In the genomic region with DNA sequence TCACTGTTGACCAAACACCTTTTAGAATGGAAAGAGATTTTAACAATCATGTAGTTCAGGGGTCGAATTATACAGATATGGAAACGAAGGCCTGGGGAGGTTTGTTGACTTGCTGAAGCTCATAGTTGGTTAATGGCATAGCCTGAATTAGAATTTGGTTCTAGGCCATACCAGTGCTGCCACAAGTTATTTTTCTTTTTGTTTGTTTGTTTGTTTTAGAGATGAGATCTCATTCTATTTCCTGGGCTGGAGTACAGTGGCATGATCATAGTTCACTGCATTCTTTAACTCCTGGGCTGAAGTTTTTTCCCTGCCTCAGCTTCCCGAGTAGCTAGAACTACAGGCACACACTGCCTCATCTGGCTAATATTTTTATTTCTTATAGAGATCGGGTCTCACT, we compare ENCODE assay signal across 11 cellular contexts.
"Had no signal": no experiment of that assay in that cellular context is flagged by ENCODE, and none has a peak within 500 bp of the region (broad histone marks: within the 10 kb centered on the region; RNA-seq: fewer than 3 reads in every experiment).

No MANE protein-coding gene starts in this region.

- H3K9ac ChIP-seq: GM23248 had no signal

- H3K4me2 ChIP-seq: GM23338 had no signal

- FAIRE-seq: H1, H54 had no signal

- H3K9me3 ChIP-seq: HAP-1 had no signal

- ATAC-seq: GM23338, HCT116 had no signal

- H3K27ac ChIP-seq: GM23248 had no signal

- H3K4me1 ChIP-seq: HAP-1 had no signal

- H3K36me3 ChIP-seq: HAP-1 had no signal

- H3K4me3 ChIP-seq: GM23248, GM23338, HAP-1 had no signal

- DNase-seq: GM23248, GOT3, H7, H9, HCEC 1CT, HFFc6 had no signal

- H2AFZ ChIP-seq: GM23248, GM23338 had no signal
